8 cellular contexts compared by ENCODE assay signal in the genomic region with DNA sequence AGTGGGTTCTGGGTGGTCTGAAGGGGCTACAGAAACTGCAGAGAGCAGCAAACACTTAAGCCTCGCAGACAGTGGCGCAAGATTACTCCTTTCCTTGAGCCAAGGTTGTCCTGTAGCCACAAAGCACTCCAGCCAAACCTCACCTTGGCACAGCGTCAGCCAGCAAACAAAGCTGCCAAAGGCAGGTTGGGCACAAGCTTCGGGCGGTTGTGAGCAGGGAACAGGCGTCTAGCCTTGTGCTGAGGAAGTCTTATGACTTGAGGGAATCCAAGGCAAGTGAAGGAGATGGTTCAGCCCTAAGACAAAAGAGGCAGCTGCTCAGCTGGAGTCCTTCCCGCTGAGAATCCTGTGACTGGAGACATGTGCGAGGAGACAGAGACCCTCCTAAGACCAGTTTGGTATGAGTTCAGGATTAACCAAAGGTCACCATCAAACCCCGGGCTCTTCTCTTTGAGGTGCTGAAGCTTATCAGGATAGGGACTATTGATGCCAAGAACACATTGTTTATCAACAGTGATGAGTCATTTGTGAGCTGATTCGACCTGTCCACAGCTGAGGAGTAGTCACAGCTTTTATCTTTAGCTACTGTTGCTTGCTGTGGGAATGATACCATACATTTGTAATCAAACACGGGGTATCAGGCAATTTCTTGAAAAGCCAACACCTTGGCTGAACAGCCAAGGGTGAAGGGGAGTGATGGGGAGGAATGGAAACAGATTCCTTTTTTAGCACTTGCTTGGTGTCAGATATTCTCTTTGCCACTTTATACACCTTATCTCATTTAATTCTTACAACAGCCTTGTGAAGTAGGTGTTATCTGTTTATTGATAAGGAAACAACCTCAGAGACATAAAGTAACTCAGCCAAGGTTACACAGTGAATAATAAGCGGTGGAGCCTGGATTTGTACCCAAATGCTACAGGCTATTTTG. TPM values are rescaled to one million over a fixed set of nuclear protein-coding genes. Genes with fewer than 3 reads are reported as not detected.
A peak's percentile ranks its signal among the peaks of the same experiment; 100 is the strongest.
DNase-seq lines count a peak whose midpoint lies in the region; ATAC-seq, FAIRE-seq and TF ChIP-seq lines count a peak whose summit lies in the region.

No MANE protein-coding gene starts in this region.

- H3K27ac Mint-ChIP-seq in stimulated activated naive CD8-positive, alpha-beta T cell treated with anti-CD3 and anti-CD28 coated beads, Interleukin-15, Interleukin-2, amounts not matched to agents 100 ng/mL and 50 ng/mL, for 24 hours: no peak overlapping the region

- peaks cover 18% of the 10 kb centered on the region for H3K79me2 ChIP-seq in HepG2 (ENCODE audit: insufficient read depth, low read length)

- ATAC-seq in stimulated activated naive CD8-positive, alpha-beta T cell treated with anti-CD3 and anti-CD28 coated beads, Interleukin-15, Interleukin-2, amounts not matched to agents 100 U/mL and 50 U/mL, for 24 hours: no peak
- peak; percentile 58 for ATAC-seq in body of pancreas
- ATAC-seq in HepG2: no peak

- no peak for FAIRE-seq in HepG2 (lab: Jason Lieb, UNC)

- H3K4me3 ChIP-seq in body of pancreas: no peak overlapping the region
- H3K4me3 ChIP-seq in HepG2 (replicated peaks in 1 of 3; ENCODE audit: insufficient read depth in 1 of 3, low read depth in 2 of 3, low read length in 3 of 3): peak overlapping the region in 1 of 3 experiments; percentile 54; a peak in 3 of 6 replicates

- H3K4me1 ChIP-seq in body of pancreas (peaks cover 59% of the 10 kb centered on the region), HepG2 (ENCODE audit: insufficient read depth, low read length) (peaks cover 51% of the 10 kb centered on the region)

- H3K27me3 ChIP-seq in body of pancreas (peaks cover 0 to 6% of the 10 kb centered on the region in 2 donors), HepG2 (ENCODE audit: control insufficient read depth in 1 of 2, insufficient read depth in 2 of 2, low read length in 2 of 2) (no peaks in the 10 kb centered on the region)

- H3K9ac ChIP-seq in HepG2 (ENCODE audit: insufficient read depth, low read depth, low read length): peak overlapping the region; percentile 25; the same call in 1 of the 2 replicates

- H3K9me3 Mint-ChIP-seq in stimulated activated naive CD8-positive, alpha-beta T cell treated with anti-CD3 and anti-CD28 coated beads, Interleukin-15, Interleukin-2, amounts not matched to agents 100 ng/mL and 50 ng/mL, for 24 hours: no peaks in the 10 kb centered on the region

- peaks cover 49% of the 10 kb centered on the region for H3K4me1 Mint-ChIP-seq in stimulated activated naive CD8-positive, alpha-beta T cell treated with anti-CD3 and anti-CD28 coated beads, Interleukin-15, Interleukin-2, amounts not matched to agents 100 ng/mL and 50 ng/mL, for 24 hours (ENCODE audit: low read depth)

- no peaks in the 10 kb centered on the region for H3K9me3 ChIP-seq in body of pancreas
- H3K9me3 ChIP-seq in HepG2 (ENCODE audit: low read length): no peaks in the 10 kb centered on the region

- TF ChIP-seq EP300 in HepG2 (IDR thresholded peaks at IDR 0.05; ENCODE audit: low read depth in 2 of 2, low read length in 2 of 2): peak in 1 of 2 experiments; percentile 19; a peak in 1 of 4 replicates
- no peak for TF ChIP-seq EP300 in HepG2 (CRISPR knock-in tag; IDR thresholded peaks at IDR 0.05; ENCODE audit: borderline replicate concordance)

- no peak for DNase-seq in stimulated activated naive CD8-positive, alpha-beta T cell treated with anti-CD3 and anti-CD28 coated beads, Interleukin-15, Interleukin-2, amounts not matched to agents 100 U/mL and 50 U/mL, for 24 hours
- DNase-seq in body of pancreas: peak; percentile 88 to 92 (median 90)
- peak; percentile 74 for DNase-seq in HepG2 (ENCODE audit: low spot score)
- DNase-seq in stimulated activated CD4-positive, alpha-beta T cell treated with anti-CD3 and anti-CD28 coated beads, Interleukin-2, amount 100 ng/mL, for 24 hours: no peak
- DNase-seq in SIG-M5 treated with dmso at 0.1 percent for 504 hours (lab: John Stamatoyannopoulos, UW; ENCODE audit: unreplicated experiment): no peak
- no peak for DNase-seq in cortex of kidney (lab: John Stamatoyannopoulos, UW)
- no peak for DNase-seq in NCI-H1694 treated with DMSO at 0.1 percent for 48 hours (lab: John Stamatoyannopoulos, UW)

- H3K27ac ChIP-seq in body of pancreas: peak overlapping the region in 3 of 4 donors; percentile 37 to 87 (median 61)
- no peak overlapping the region for H3K27ac ChIP-seq in HepG2 (ENCODE audit: extremely low read length, insufficient read depth, low read length)

- CTCF ChIA-PET in HepG2 (lab: Yijun Ruan, JAX; ENCODE audit: low intra/inter-chr PET ratio, low total read pairs): interaction anchor here (3.0 kb wide), 1 partner anchor 14 kb away, joined by 16 read pairs; no protein-coding TSS in a partner anchor

- H3K27me3 Mint-ChIP-seq in stimulated activated naive CD8-positive, alpha-beta T cell treated with anti-CD3 and anti-CD28 coated beads, Interleukin-15, Interleukin-2, amounts not matched to agents 100 ng/mL and 50 ng/mL, for 24 hours: peaks cover 57% of the 10 kb centered on the region

- 17 to 19% methylated on average over 10 to 12 of the region's 12 CpGs for WGBS in body of pancreas, 2 donors
- 33% methylated on average over 12 of the region's 12 CpGs for WGBS in HepG2 (ENCODE audit: low lambda C conversion rate)

- no peak for TF ChIP-seq RAD21 in HepG2 (CRISPR knock-in tag; IDR thresholded peaks at IDR 0.05)

- TF ChIP-seq CTCF in body of pancreas (IDR thresholded peaks at IDR 0.05): no peak
- TF ChIP-seq CTCF in HepG2 (CRISPR knock-in tag; IDR thresholded peaks at IDR 0.05): no peak

- H3K36me3 ChIP-seq in body of pancreas (replicated peaks in 1 of 2; ENCODE audit: insufficient read depth in 1 of 2, low read depth in 2 of 2): no peaks in the 10 kb centered on the region
- H3K36me3 ChIP-seq in HepG2 (replicated peaks in 1 of 2; ENCODE audit: control insufficient read depth in 1 of 2, insufficient read depth in 2 of 2, low read length in 2 of 2): no peaks in the 10 kb centered on the region

- no peak for TF ChIP-seq POLR2A in body of pancreas (IDR thresholded peaks at IDR 0.05)
- no peak for TF ChIP-seq POLR2A in HepG2 (IDR thresholded peaks at IDR 0.05; ENCODE audit: insufficient read depth in 1 of 2, low read depth in 2 of 2, low read length in 2 of 2)

- no TSS peak for BruUV-seq in HepG2 (replicated peaks; lab: Mats Ljungman, UMichigan)

- POLR2A ChIA-PET in HepG2 (lab: Yijun Ruan, JAX): interaction anchor here (0.7 to 3.0 kb wide), 7 partner anchors 12 to 102 kb away, joined by 3 to 17 read pairs (median 7); no protein-coding TSS in a partner anchor

- in situ Hi-C loops in HepG2 (cut with HindIII; ENCODE audit: extremely low pct_ligation_motif_present, low pct_unique_long_range_greater_than_20kb): loop anchor here (5.0 to 10.0 kb wide), 3 partner anchors 58 to 335 kb away; no protein-coding TSS in a partner anchor

- H3K36me3 Mint-ChIP-seq in stimulated activated naive CD8-positive, alpha-beta T cell treated with anti-CD3 and anti-CD28 coated beads, Interleukin-15, Interleukin-2, amounts not matched to agents 100 ng/mL and 50 ng/mL, for 24 hours (ENCODE audit: low read depth): no peaks in the 10 kb centered on the region

- H3K4me3 Mint-ChIP-seq in stimulated activated naive CD8-positive, alpha-beta T cell treated with anti-CD3 and anti-CD28 coated beads, Interleukin-15, Interleukin-2, amounts not matched to agents 100 ng/mL and 50 ng/mL, for 24 hours: peak overlapping the region; percentile 89

- no peak overlapping the region for H2AFZ ChIP-seq in HepG2 (ENCODE audit: low read length)

- intact Hi-C loops in body of pancreas (cut with DNase I): loop anchor here (5.0 to 10.0 kb wide), 2 partner anchors 102 to 545 kb away; no protein-coding TSS in a partner anchor
- intact Hi-C loops in HepG2 (cut with micrococcal nuclease; ENCODE audit: unreplicated experiment): loop anchor here (2.0 to 5.0 kb wide), 5 partner anchors 13 to 847 kb away; a partner anchor contains a TSS

- H4K20me1 ChIP-seq in HepG2 (ENCODE audit: insufficient read depth, low read length): no peaks in the 10 kb centered on the region; the same call in 1 of the 2 replicates

- H3K4me2 ChIP-seq in HepG2 (ENCODE audit: low read depth, low read length): peak overlapping the region; percentile 98

RNA-seq across cellular contexts. Expression of a gene that starts 4.6 kb away (rescaled TPM):
- total RNA-seq in body of pancreas (10 to 100 TPM; 52.7 to 85.4 TPM), HepG2 (2016; rRNA removed; fragmentation: Illumina TruSeq; extraction: Trizol) (4.3 and 10.7 TPM in 2 replicates)
- total RNA-seq in HepG2 (2016; cell fraction: cytosol; rRNA removed; fragmentation: Illumina TruSeq; extraction: Trizol; ENCODE audit: low read depth): 3.1 and 3.7 TPM in 2 replicates
- total RNA-seq in HepG2 (2016; cell fraction: insoluble cytoplasmic fraction; rRNA removed; fragmentation: Illumina TruSeq; extraction: Trizol): 3.1 and 10.5 TPM in 2 replicates
- 4.4 and 5.7 TPM in 2 replicates for total RNA-seq in HepG2 (2016; cell fraction: membrane; rRNA removed; fragmentation: Illumina TruSeq; extraction: Trizol)
- 9.8 and 17.4 TPM in 2 replicates for total RNA-seq in HepG2 (2016; cell fraction: nucleus; rRNA removed; fragmentation: Illumina TruSeq; extraction: Trizol)
- polyA plus RNA-seq in HepG2 (2011; rRNA removed): 26.1 and 35.5 TPM in 2 replicates
- 35.7 and 40.9 TPM in 2 replicates for polyA plus RNA-seq in HepG2 (2011; cell fraction: cytosol; rRNA removed)
- 35.9 and 47.6 TPM in 2 replicates for polyA plus RNA-seq in HepG2 (2011; cell fraction: nucleus; rRNA removed)
- polyA plus RNA-seq in HepG2 (2012): 18.1 and 31.9 TPM in 2 replicates
- polyA plus RNA-seq in HepG2 (2016; cell fraction: cytosol; fragmentation: Illumina TruSeq; extraction: Trizol; ENCODE audit: low read depth): 1.5 and 1.7 TPM in 2 replicates
- polyA plus RNA-seq in HepG2 (2016; cell fraction: insoluble cytoplasmic fraction; fragmentation: Illumina TruSeq; extraction: Trizol; ENCODE audit: low read depth): 2.6 and 3.2 TPM in 2 replicates
- polyA plus RNA-seq in HepG2 (2016; cell fraction: membrane; fragmentation: Illumina TruSeq; extraction: Trizol; ENCODE audit: low read depth): 1.6 and 2.2 TPM in 2 replicates
- 25.4 and 29.5 TPM in 2 replicates for polyA plus RNA-seq in HepG2 (2016; cell fraction: nucleus; fragmentation: Illumina TruSeq; extraction: Trizol; ENCODE audit: insufficient read depth, low read depth)
- 67.2 and 67.7 TPM in 2 replicates for polyA minus RNA-seq in HepG2 (2011; rRNA and poly(A)+ RNA removed; ENCODE audit: low replicate concordance)
- polyA minus RNA-seq in HepG2 (2011; cell fraction: cytosol; rRNA and poly(A)+ RNA removed): 20.9 and 26.9 TPM in 2 replicates
- 19.2 and 28.2 TPM in 2 replicates for polyA minus RNA-seq in HepG2 (2011; cell fraction: nucleus; rRNA and poly(A)+ RNA removed)

RNA-seq across cellular contexts. Expression of a gene that starts 15.4 kb away (rescaled TPM):
- total RNA-seq in body of pancreas (10 to 100 TPM; 23.6 to 38.9 TPM), HepG2 (2016; rRNA removed; fragmentation: Illumina TruSeq; extraction: Trizol) (24.0 and 29.9 TPM in 2 replicates)
- total RNA-seq in HepG2 (2016; cell fraction: cytosol; rRNA removed; fragmentation: Illumina TruSeq; extraction: Trizol; ENCODE audit: low read depth): 6.3 and 6.7 TPM in 2 replicates
- 22.0 and 29.2 TPM in 2 replicates for total RNA-seq in HepG2 (2016; cell fraction: insoluble cytoplasmic fraction; rRNA removed; fragmentation: Illumina TruSeq; extraction: Trizol)
- total RNA-seq in HepG2 (2016; cell fraction: membrane; rRNA removed; fragmentation: Illumina TruSeq; extraction: Trizol): 11.3 and 12.9 TPM in 2 replicates
- total RNA-seq in HepG2 (2016; cell fraction: nucleus; rRNA removed; fragmentation: Illumina TruSeq; extraction: Trizol): 26.4 and 32.0 TPM in 2 replicates
- polyA plus RNA-seq in HepG2 (2011; rRNA removed): 45.6 and 45.8 TPM in 2 replicates
- polyA plus RNA-seq in HepG2 (2011; cell fraction: cytosol; rRNA removed): 30.7 and 44.4 TPM in 2 replicates
- 31.7 and 32.8 TPM in 2 replicates for polyA plus RNA-seq in HepG2 (2011; cell fraction: nucleus; rRNA removed)
- 23.2 and 27.6 TPM in 2 replicates for polyA plus RNA-seq in HepG2 (2012)
- 1.1 and 1.2 TPM in 2 replicates for polyA plus RNA-seq in HepG2 (2016; cell fraction: cytosol; fragmentation: Illumina TruSeq; extraction: Trizol; ENCODE audit: low read depth)
- 20.9 and 24.0 TPM in 2 replicates for polyA plus RNA-seq in HepG2 (2016; cell fraction: insoluble cytoplasmic fraction; fragmentation: Illumina TruSeq; extraction: Trizol; ENCODE audit: low read depth)
- 3.6 and 5.5 TPM in 2 replicates for polyA plus RNA-seq in HepG2 (2016; cell fraction: membrane; fragmentation: Illumina TruSeq; extraction: Trizol; ENCODE audit: low read depth)
- 21.9 and 25.7 TPM in 2 replicates for polyA plus RNA-seq in HepG2 (2016; cell fraction: nucleus; fragmentation: Illumina TruSeq; extraction: Trizol; ENCODE audit: insufficient read depth, low read depth)
- 61.7 and 122 TPM in 2 replicates for polyA minus RNA-seq in HepG2 (2011; rRNA and poly(A)+ RNA removed; ENCODE audit: low replicate concordance)
- polyA minus RNA-seq in HepG2 (2011; cell fraction: cytosol; rRNA and poly(A)+ RNA removed): 38.2 and 59.0 TPM in 2 replicates
- 120 and 149 TPM in 2 replicates for polyA minus RNA-seq in HepG2 (2011; cell fraction: nucleus; rRNA and poly(A)+ RNA removed)

Comparison
In these comparisons a context has a peak if more than half of its experiments do, and no peak if none do; other contexts are left out.
1. DNase-seq: peak in body of pancreas (4 of 4) and HepG2 (single experiment); none in stimulated activated naive CD8-positive, alpha-beta T cell treated with anti-CD3 and anti-CD28 coated beads, Interleukin-15, Interleukin-2, amounts not matched to agents 100 U/mL and 50 U/mL, for 24 hours (single experiment), stimulated activated CD4-positive, alpha-beta T cell treated with anti-CD3 and anti-CD28 coated beads, Interleukin-2, amount 100 ng/mL, for 24 hours (0 of 2), SIG-M5 treated with dmso at 0.1 percent for 504 hours (single experiment), cortex of kidney (single experiment) and NCI-H1694 treated with DMSO at 0.1 percent for 48 hours (single experiment).